Comparison of ENCODE assay signal across 1 cellular context in the genomic region with DNA sequence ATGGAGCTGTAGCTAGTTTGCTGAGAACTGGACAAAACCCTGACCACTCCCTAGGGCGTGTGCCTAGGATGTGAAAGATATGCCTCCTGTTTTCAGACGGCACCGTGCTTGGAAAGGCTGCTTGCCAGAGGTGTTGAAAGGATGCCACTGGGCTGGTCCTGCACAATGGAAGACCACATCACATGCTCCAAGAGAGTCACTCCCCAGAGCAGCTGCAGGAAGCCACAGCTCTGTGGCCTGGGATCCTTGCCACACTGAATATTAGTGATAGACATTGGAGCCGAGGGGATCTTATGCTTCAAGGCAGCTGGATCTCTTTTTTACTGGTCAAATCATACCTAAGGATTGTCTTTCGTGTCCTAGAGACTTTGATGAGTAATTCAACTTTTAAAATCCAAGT.
A peak's percentile ranks its signal among the peaks of the same experiment; 100 is the strongest.
TF ChIP-seq lines count a peak whose summit lies in the region.

No MANE protein-coding gene starts in this region.

TF ChIP-seq in HEK293, 187 proteins besides CTCF, POLR2A, EP300 and RAD21:
- TF ChIP-seq ZNF23 (tag by site-specific recombination; IDR thresholded peaks at IDR 0.05; ENCODE audit: borderline replicate concordance) = no peak
- TF ChIP-seq KLF1 (tag by site-specific recombination; IDR thresholded peaks at IDR 0.05) = peak; percentile 68
